Comparison of ENCODE assay signal across 2 cellular contexts in the genomic region with DNA sequence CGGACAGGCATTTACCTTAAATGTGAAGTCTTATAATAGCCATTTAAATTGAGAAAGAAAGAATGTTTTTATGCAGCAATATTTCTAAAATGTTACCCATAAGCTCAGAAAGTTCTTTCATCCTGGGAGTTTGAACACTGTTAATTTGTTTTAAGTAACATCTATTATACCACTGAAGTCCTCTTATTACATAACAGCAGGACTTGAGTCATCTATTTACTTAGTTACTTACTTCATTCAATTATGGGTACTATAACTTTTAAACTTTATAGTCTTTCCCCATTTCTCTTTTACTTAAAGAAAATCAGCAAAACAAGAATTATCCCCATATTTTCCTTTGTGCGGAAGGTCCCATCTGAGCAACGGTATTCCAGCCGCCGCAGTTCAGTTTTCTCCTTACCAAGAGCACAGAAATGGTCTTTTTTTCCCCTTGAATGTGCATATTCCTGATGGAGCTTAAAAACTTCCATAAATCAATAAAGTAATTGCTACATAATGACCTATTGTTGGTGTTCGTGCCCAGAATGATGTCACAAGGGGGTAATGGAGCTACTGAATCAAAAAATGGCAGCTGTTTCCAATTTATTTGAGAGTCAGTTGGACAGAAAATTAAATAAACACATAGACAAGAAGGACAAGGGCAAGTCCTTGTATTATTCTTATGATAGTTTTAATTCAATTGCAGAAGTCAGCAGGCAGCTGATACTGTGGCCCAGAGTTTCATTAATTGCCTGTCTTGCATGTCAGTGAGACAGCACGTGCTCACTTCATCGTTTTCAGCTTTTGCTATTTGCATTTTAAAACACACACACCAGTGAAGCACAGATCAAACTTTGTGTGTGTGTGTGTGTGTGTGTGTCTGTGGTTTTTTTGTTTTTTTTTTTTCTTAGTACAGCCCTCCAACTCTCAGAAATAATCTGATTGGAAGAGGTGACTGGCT.
TF ChIP-seq lines count a peak whose summit lies in the region.

No MANE protein-coding gene starts in this region.

TF ChIP-seq in HEK293, 187 proteins besides CTCF, POLR2A, EP300 and RAD21 (continued from another document and continues in another):
- TF ChIP-seq, protein P1, sequence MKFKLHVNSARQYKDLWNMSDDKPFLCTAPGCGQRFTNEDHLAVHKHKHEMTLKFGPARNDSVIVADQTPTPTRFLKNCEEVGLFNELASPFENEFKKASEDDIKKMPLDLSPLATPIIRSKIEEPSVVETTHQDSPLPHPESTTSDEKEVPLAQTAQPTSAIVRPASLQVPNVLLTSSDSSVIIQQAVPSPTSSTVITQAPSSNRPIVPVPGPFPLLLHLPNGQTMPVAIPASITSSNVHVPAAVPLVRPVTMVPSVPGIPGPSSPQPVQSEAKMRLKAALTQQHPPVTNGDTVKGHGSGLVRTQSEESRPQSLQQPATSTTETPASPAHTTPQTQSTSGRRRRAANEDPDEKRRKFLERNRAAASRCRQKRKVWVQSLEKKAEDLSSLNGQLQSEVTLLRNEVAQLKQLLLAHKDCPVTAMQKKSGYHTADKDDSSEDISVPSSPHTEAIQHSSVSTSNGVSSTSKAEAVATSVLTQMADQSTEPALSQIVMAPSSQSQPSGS (tag by site-specific recombination; IDR thresholded peaks at IDR 0.05; ENCODE audit: low read depth) = no peak
- TF ChIP-seq ZNF521 (tag by site-specific recombination; IDR thresholded peaks at IDR 0.05) (no peak), ZNF24 (tag by site-specific recombination; IDR thresholded peaks at IDR 0.05) (no peak), ZNF670 (tag by site-specific recombination; IDR thresholded peaks at IDR 0.05; ENCODE audit: low read depth) (no peak), ZNF792 (tag by site-specific recombination; IDR thresholded peaks at IDR 0.05) (no peak), MZF1 (tag by site-specific recombination; IDR thresholded peaks at IDR 0.05; ENCODE audit: borderline replicate concordance) (no peak), GFI1B (tag by site-specific recombination; IDR thresholded peaks at IDR 0.05) (no peak), ZNF76 (tag by site-specific recombination; IDR thresholded peaks at IDR 0.05; ENCODE audit: borderline replicate concordance, low read depth) (peak; percentile 11; the same call in 1 of the 2 replicates), ZNF624 (tag by site-specific recombination; IDR thresholded peaks at IDR 0.05) (no peak), GLIS1 (tag by site-specific recombination; IDR thresholded peaks at IDR 0.05) (0 out of 2 replicates have a peak, but pooled peaks have one; percentile 22), ZNF23 (tag by site-specific recombination; IDR thresholded peaks at IDR 0.05; ENCODE audit: borderline replicate concordance) (no peak), ZNF211 (tag by site-specific recombination; IDR thresholded peaks at IDR 0.05; ENCODE audit: low read depth) (no peak), KLF7 (tag by site-specific recombination; IDR thresholded peaks at IDR 0.05; ENCODE audit: borderline replicate concordance) (no peak), KLF10 (tag by site-specific recombination; IDR thresholded peaks at IDR 0.05) (peak; percentile 72), ZFP37 (tag by site-specific recombination; IDR thresholded peaks at IDR 0.05) (no peak), ZNF394 (tag by site-specific recombination; IDR thresholded peaks at IDR 0.05; ENCODE audit: borderline replicate concordance) (peak; percentile 19; the same call in 1 of the 2 replicates), ZBTB7A (tag by site-specific recombination; IDR thresholded peaks at IDR 0.05; ENCODE audit: low read depth) (no peak), ZNF114 (tag by site-specific recombination; IDR thresholded peaks at IDR 0.05) (no peak), ZNF292 (tag by site-specific recombination; IDR thresholded peaks at IDR 0.05; ENCODE audit: borderline replicate concordance, low read depth) (no peak), ZNF654 (tag by site-specific recombination; IDR thresholded peaks at IDR 0.05; ENCODE audit: low read depth) (0 out of 2 replicates have a peak, but pooled peaks have one; percentile 6), ZNF549 (tag by site-specific recombination; IDR thresholded peaks at IDR 0.05) (no peak)
- TF ChIP-seq, protein P2, sequence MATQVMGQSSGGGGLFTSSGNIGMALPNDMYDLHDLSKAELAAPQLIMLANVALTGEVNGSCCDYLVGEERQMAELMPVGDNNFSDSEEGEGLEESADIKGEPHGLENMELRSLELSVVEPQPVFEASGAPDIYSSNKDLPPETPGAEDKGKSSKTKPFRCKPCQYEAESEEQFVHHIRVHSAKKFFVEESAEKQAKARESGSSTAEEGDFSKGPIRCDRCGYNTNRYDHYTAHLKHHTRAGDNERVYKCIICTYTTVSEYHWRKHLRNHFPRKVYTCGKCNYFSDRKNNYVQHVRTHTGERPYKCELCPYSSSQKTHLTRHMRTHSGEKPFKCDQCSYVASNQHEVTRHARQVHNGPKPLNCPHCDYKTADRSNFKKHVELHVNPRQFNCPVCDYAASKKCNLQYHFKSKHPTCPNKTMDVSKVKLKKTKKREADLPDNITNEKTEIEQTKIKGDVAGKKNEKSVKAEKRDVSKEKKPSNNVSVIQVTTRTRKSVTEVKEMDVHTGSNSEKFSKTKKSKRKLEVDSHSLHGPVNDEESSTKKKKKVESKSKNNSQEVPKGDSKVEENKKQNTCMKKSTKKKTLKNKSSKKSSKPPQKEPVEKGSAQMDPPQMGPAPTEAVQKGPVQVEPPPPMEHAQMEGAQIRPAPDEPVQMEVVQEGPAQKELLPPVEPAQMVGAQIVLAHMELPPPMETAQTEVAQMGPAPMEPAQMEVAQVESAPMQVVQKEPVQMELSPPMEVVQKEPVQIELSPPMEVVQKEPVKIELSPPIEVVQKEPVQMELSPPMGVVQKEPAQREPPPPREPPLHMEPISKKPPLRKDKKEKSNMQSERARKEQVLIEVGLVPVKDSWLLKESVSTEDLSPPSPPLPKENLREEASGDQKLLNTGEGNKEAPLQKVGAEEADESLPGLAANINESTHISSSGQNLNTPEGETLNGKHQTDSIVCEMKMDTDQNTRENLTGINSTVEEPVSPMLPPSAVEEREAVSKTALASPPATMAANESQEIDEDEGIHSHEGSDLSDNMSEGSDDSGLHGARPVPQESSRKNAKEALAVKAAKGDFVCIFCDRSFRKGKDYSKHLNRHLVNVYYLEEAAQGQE (tag by site-specific recombination; IDR thresholded peaks at IDR 0.05) = no peak
- TF ChIP-seq, protein P3, sequence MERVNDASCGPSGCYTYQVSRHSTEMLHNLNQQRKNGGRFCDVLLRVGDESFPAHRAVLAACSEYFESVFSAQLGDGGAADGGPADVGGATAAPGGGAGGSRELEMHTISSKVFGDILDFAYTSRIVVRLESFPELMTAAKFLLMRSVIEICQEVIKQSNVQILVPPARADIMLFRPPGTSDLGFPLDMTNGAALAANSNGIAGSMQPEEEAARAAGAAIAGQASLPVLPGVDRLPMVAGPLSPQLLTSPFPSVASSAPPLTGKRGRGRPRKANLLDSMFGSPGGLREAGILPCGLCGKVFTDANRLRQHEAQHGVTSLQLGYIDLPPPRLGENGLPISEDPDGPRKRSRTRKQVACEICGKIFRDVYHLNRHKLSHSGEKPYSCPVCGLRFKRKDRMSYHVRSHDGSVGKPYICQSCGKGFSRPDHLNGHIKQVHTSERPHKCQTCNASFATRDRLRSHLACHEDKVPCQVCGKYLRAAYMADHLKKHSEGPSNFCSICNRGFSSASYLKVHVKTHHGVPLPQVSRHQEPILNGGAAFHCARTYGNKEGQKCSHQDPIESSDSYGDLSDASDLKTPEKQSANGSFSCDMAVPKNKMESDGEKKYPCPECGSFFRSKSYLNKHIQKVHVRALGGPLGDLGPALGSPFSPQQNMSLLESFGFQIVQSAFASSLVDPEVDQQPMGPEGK (tag by site-specific recombination; IDR thresholded peaks at IDR 0.05) = no peak
- TF ChIP-seq, protein P4, sequence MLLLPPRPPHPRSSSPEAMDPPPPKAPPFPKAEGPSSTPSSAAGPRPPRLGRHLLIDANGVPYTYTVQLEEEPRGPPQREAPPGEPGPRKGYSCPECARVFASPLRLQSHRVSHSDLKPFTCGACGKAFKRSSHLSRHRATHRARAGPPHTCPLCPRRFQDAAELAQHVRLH (tag by site-specific recombination; IDR thresholded peaks at IDR 0.05) = 0 out of 2 replicates have a peak, but pooled peaks have one; percentile 37

TF ChIP-seq in SK-N-SH treated with all-trans-retinoic acid at 6 μM for 48 hours, 23 proteins besides CTCF, POLR2A, EP300 and RAD21 (continued from another document):
- TF ChIP-seq, protein P5, sequence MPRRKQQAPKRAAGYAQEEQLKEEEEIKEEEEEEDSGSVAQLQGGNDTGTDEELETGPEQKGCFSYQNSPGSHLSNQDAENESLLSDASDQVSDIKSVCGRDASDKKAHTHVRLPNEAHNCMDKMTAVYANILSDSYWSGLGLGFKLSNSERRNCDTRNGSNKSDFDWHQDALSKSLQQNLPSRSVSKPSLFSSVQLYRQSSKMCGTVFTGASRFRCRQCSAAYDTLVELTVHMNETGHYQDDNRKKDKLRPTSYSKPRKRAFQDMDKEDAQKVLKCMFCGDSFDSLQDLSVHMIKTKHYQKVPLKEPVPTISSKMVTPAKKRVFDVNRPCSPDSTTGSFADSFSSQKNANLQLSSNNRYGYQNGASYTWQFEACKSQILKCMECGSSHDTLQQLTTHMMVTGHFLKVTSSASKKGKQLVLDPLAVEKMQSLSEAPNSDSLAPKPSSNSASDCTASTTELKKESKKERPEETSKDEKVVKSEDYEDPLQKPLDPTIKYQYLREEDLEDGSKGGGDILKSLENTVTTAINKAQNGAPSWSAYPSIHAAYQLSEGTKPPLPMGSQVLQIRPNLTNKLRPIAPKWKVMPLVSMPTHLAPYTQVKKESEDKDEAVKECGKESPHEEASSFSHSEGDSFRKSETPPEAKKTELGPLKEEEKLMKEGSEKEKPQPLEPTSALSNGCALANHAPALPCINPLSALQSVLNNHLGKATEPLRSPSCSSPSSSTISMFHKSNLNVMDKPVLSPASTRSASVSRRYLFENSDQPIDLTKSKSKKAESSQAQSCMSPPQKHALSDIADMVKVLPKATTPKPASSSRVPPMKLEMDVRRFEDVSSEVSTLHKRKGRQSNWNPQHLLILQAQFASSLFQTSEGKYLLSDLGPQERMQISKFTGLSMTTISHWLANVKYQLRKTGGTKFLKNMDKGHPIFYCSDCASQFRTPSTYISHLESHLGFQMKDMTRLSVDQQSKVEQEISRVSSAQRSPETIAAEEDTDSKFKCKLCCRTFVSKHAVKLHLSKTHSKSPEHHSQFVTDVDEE (CRISPR knock-in tag; IDR thresholded peaks at IDR 0.05) = peak; percentile 98
- no peak for TF ChIP-seq OSR1 (CRISPR knock-in tag; IDR thresholded peaks at IDR 0.05)
TF ChIP-seq in SK-N-SH treated with all-trans-retinoic acid at 6 μM for 48 hours: peak in this region for 15.
